ENCODE assay signal across 23 cellular contexts in the genomic region with DNA sequence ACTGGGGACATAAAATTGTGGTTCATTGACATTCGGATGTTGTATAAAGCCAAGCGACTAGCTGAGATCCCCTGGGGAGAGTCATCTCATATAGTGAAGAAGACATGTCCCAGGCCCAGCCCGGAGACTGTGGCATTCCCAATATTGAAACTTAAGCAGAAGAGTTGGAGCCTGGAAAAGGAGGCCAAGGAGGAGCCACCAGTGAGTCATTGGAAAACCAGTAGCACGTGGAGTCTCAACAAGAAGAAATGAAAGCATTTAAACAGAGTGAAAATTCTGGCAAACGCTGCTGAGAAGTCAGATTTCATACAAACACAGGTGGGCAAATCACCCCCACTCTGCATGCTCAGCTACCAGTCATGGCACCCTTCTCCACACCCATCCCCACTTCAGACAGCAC.
"Had no signal": no experiment of that assay in that cellular context is flagged by ENCODE, and none has a peak within 500 bp of the region (broad histone marks: within the 10 kb centered on the region; RNA-seq: fewer than 3 reads in every experiment).

No MANE protein-coding gene starts in this region.

- H2AFZ ChIP-seq: hepatocyte had no signal

- H3K27ac ChIP-seq: esophagus muscularis mucosa, gastroesophageal sphincter, hepatocyte, testis, uterus had no signal

- H3K9me3 ChIP-seq: esophagus muscularis mucosa, gastroesophageal sphincter, testis, uterus had no signal

- H3K4me1 ChIP-seq: testis, uterus had no signal

- H3K4me2 ChIP-seq: hepatocyte had no signal

- H3K79me2 ChIP-seq: hepatocyte had no signal

- H3K27ac Mint-ChIP-seq: activated B cell treated with CpG ODN at 0.5 μM for 24 hours; activated CD8-positive, alpha-beta T cell treated with anti-CD3 and anti-CD28 coated beads for 36 hours; activated naive CD8-positive, alpha-beta T cell; activated T-helper 17 cell treated with anti-CD3 and anti-CD28 coated beads, Interleukin-2, amount 50 U/mL, for 72 hours; nephron; type B pancreatic cell had no signal

- H3K36me3 Mint-ChIP-seq: activated naive CD8-positive, alpha-beta T cell; type B pancreatic cell had no signal

- H3K36me3 ChIP-seq: esophagus muscularis mucosa, gastroesophageal sphincter, uterus had no signal

- H3K4me3 ChIP-seq: esophagus muscularis mucosa, gastroesophageal sphincter, hepatocyte, testis, uterus had no signal

- H3K27me3 ChIP-seq: hepatocyte, testis, uterus had no signal

- H3K9me3 Mint-ChIP-seq: activated B cell treated with CpG ODN at 0.5 μM for 24 hours; activated CD8-positive, alpha-beta T cell treated with anti-CD3 and anti-CD28 coated beads for 36 hours; activated T-cell treated with anti-CD3 and anti-CD28 coated beads, Interleukin-2, amount 50 U/mL, for 4 hours; activated T-helper 17 cell treated with anti-CD3 and anti-CD28 coated beads, Interleukin-2, amount 50 U/mL, for 72 hours; nephron; type B pancreatic cell had no signal

- ATAC-seq: activated CD8-positive, alpha-beta T cell treated with anti-CD3 and anti-CD28 coated beads for 36 hours; activated T-cell treated with anti-CD3 and anti-CD28 coated beads, Interleukin-2, amount 50 U/mL, for 4 hours; activated T-helper 17 cell treated with anti-CD3 and anti-CD28 coated beads, Interleukin-2, amount 50 U/mL, for 72 hours; gastroesophageal sphincter; left cardiac atrium; right cardiac atrium; stimulated activated naive CD8-positive, alpha-beta T cell treated with anti-CD3 and anti-CD28 coated beads, Interleukin-15, Interleukin-2, amounts not matched to agents 100 U/mL and 50 U/mL, for 24 hours had no signal

- DNase-seq: activated B cell treated with CpG ODN at 0.5 μM for 24 hours; activated CD4-positive, alpha-beta T cell treated with anti-CD3 and anti-CD28 coated beads, Interleukin-2, amount 50 U/mL, for 1 hour; activated CD8-positive, alpha-beta T cell treated with anti-CD3 and anti-CD28 coated beads for 36 hours; activated T-cell treated with anti-CD3 and anti-CD28 coated beads, Interleukin-2, amount 50 U/mL, for 4 hours; anterior cingulate cortex; dermis blood vessel endothelial cell; effector CD4-positive, alpha-beta T cell; left cardiac atrium; mammary epithelial cell; posterior cingulate gyrus; right cardiac atrium; stimulated activated CD4-positive, alpha-beta T cell treated with anti-CD3 and anti-CD28 coated beads, Interleukin-2, amount 100 ng/mL, for 48 hours; stimulated activated naive CD8-positive, alpha-beta T cell treated with anti-CD3 and anti-CD28 coated beads, Interleukin-15, Interleukin-2, amounts not matched to agents 100 U/mL and 50 U/mL, for 24 hours; T-helper 2 cell; testis; uterus had no signal

- H3K4me3 Mint-ChIP-seq: activated B cell treated with CpG ODN at 0.5 μM for 24 hours; activated CD8-positive, alpha-beta T cell treated with anti-CD3 and anti-CD28 coated beads for 36 hours; activated naive CD8-positive, alpha-beta T cell; activated T-cell treated with anti-CD3 and anti-CD28 coated beads, Interleukin-2, amount 50 U/mL, for 4 hours; activated T-helper 17 cell treated with anti-CD3 and anti-CD28 coated beads, Interleukin-2, amount 50 U/mL, for 72 hours; nephron; type B pancreatic cell had no signal
